In genomic region chr11:102139081-102139498, GRCh38 we compare ENCODE assay signal across 11 cellular contexts. TPM values are rescaled to one million over a fixed set of nuclear protein-coding genes. Genes with fewer than 3 reads are reported as not detected.
A peak's percentile ranks its signal among the peaks of the same experiment; 100 is the strongest.
DNase-seq lines count a peak whose midpoint lies in the region; ATAC-seq and TF ChIP-seq lines count a peak whose summit lies in the region.
"Had no signal": no experiment of that assay in that cellular context is flagged by ENCODE, and none has a peak within 500 bp of the region (broad histone marks: within the 10 kb centered on the region; RNA-seq: fewer than 3 reads in every experiment).

No MANE protein-coding gene starts in this region.

- H3K4me2 ChIP-seq in SK-N-SH: peak overlapping the region; percentile 32

- H3K4me3 ChIP-seq in BJ (ENCODE audit: low read depth, low read length) (no peak overlapping the region), SK-N-SH (ENCODE audit: low read depth in 2 of 2, low read length in 1 of 2) (no peak overlapping the region; a peak in 2 of 4 replicates), foreskin fibroblast (ENCODE audit: low read depth in 1 of 2, low read length in 2 of 2) (no peak overlapping the region)

- peaks cover 54% of the 10 kb centered on the region for H3F3A ChIP-seq in SK-N-SH (replicated peaks; ENCODE audit: insufficient read depth)

- peaks cover 93% of the 10 kb centered on the region for H3K79me2 ChIP-seq in SK-N-SH (ENCODE audit: insufficient read depth)

- H3K27ac ChIP-seq in SK-N-SH (ENCODE audit: low read depth in 2 of 2, low read length in 1 of 2): peak overlapping the region; percentile 67 to 95; a peak in 3 of 4 replicates

- no peak overlapping the region for H3K4me3 Mint-ChIP-seq in natural killer cell treated with Interleukin-12 subunit alpha and Interleukin-12 subunit beta and Interleukin-15 and Interleukin-18, amount 100 ng/mL, for 72 hours
- H3K4me3 Mint-ChIP-seq: immature natural killer cell; T-helper 1 cell treated with Interleukin-12 subunit alpha and Interleukin-12 subunit beta and Interleukin-4 antibody, amounts not matched to agents 30 μg/mL and 1 μg/mL, for 36 hours had no signal

- peak overlapping the region; percentile 14; the same call in 1 of the 2 replicates for H3K9ac ChIP-seq in SK-N-SH

- peaks cover 21% of the 10 kb centered on the region; the same call in 1 of the 2 replicates for H4K20me1 ChIP-seq in SK-N-SH (ENCODE audit: insufficient read depth)

- CTCF ChIA-PET in BJ (lab: Yijun Ruan, JAX): interaction anchor here (0.6 kb wide), 2 partner anchors 151 to 211 kb away, joined by 3 read pairs; no protein-coding TSS in a partner anchor
- CTCF ChIA-PET in SK-N-SH (lab: Yijun Ruan, JAX): no interaction called here

- H3K4me1 ChIP-seq in SK-N-SH (ENCODE audit: control insufficient read depth in 1 of 2, insufficient read depth in 2 of 2, low read depth in 1 of 2, low read length in 1 of 2): peaks cover 0 to 27% of the 10 kb centered on the region in 2 experiments; a peak in 3 of 4 replicates

- H3K27me3 Mint-ChIP-seq in natural killer cell treated with Interleukin-12 subunit alpha and Interleukin-12 subunit beta and Interleukin-15 and Interleukin-18, amount 100 ng/mL, for 72 hours: peaks cover 2 to 8% of the 10 kb centered on the region in 2 donors

- H3K9me3 ChIP-seq in SK-N-SH: no peaks in the 10 kb centered on the region

- H2AFZ ChIP-seq in SK-N-SH (ENCODE audit: low read depth): no peak overlapping the region

- peak in 1 of 2 experiments; percentile 53; a peak in 1 of 4 replicates for TF ChIP-seq EP300 in SK-N-SH (IDR thresholded peaks at IDR 0.05; ENCODE audit: borderline replicate concordance in 1 of 2, low read depth in 1 of 2, low read length in 1 of 2)

- H3K27me3 ChIP-seq in BJ (ENCODE audit: control insufficient read depth, insufficient read depth, low read length): no peaks in the 10 kb centered on the region
- no peaks in the 10 kb centered on the region for H3K27me3 ChIP-seq in SK-N-SH (ENCODE audit: insufficient read depth)

- POLR2A ChIA-PET in BJ (lab: Charles Lee) (interaction anchor here (0.6 to 0.7 kb wide), 2 partner anchors 25 to 55 kb away, joined by 3 to 5 read pairs; no protein-coding TSS in a partner anchor), SK-N-SH (lab: Yijun Ruan, JAX) (no interaction called here)

- no peaks in the 10 kb centered on the region for H3K36me3 Mint-ChIP-seq in natural killer cell treated with Interleukin-12 subunit alpha and Interleukin-12 subunit beta and Interleukin-15 and Interleukin-18, amount 100 ng/mL, for 72 hours
- H3K36me3 Mint-ChIP-seq: immature natural killer cell had no signal

- DNase-seq in BJ (ENCODE audit: low read depth) (peak; percentile 74), SK-N-SH (no peak), foreskin fibroblast (peak; percentile 69 to 80), non-pigmented ciliary epithelial cell (ENCODE audit: low read depth) (peak; percentile 58), SK-N-DZ (ENCODE audit: low spot score) (no peak)
- no peak for DNase-seq in natural killer cell treated with Interleukin-12 subunit alpha and Interleukin-12 subunit beta and Interleukin-15 and Interleukin-18, amount 100 ng/mL, for 72 hours (ENCODE audit: low spot score)
- DNase-seq: activated effector memory CD4-positive, alpha-beta T cell treated with Interleukin-2 at 50 U/mL for 16 hours; immature natural killer cell had no signal

- TF ChIP-seq CTCF in BJ (IDR thresholded peaks at IDR 0.05; ENCODE audit: insufficient read depth, low read depth, low read length) (no peak), SK-N-SH (IDR thresholded peaks at IDR 0.05) (no peak), foreskin fibroblast (IDR thresholded peaks at IDR 0.05; ENCODE audit: low read depth, low read length) (no peak)

- H3K27ac Mint-ChIP-seq in natural killer cell treated with Interleukin-12 subunit alpha and Interleukin-12 subunit beta and Interleukin-15 and Interleukin-18, amount 100 ng/mL, for 72 hours: no peak overlapping the region
- H3K27ac Mint-ChIP-seq: immature natural killer cell; T-helper 1 cell treated with Interleukin-12 subunit alpha and Interleukin-12 subunit beta and Interleukin-4 antibody, amounts not matched to agents 30 μg/mL and 1 μg/mL, for 36 hours had no signal

- H3K4me1 Mint-ChIP-seq in natural killer cell treated with Interleukin-12 subunit alpha and Interleukin-12 subunit beta and Interleukin-15 and Interleukin-18, amount 100 ng/mL, for 72 hours (ENCODE audit: low read depth in 2 of 2): no peaks in the 10 kb centered on the region
- H3K4me1 Mint-ChIP-seq: immature natural killer cell had no signal

- no peaks in the 10 kb centered on the region for H3K9me3 Mint-ChIP-seq in natural killer cell treated with Interleukin-12 subunit alpha and Interleukin-12 subunit beta and Interleukin-15 and Interleukin-18, amount 100 ng/mL, for 72 hours
- H3K9me3 Mint-ChIP-seq: T-helper 1 cell treated with Interleukin-12 subunit alpha and Interleukin-12 subunit beta and Interleukin-4 antibody, amounts not matched to agents 30 μg/mL and 1 μg/mL, for 36 hours had no signal

- no peak for TF ChIP-seq RAD21 in SK-N-SH (IDR thresholded peaks at IDR 0.05; ENCODE audit: low read length)

- 8% methylated on average over 3 of the region's 3 CpGs for WGBS in SK-N-SH (ENCODE audit: low lambda C conversion rate)

- H3K36me3 ChIP-seq in BJ (ENCODE audit: control insufficient read depth, insufficient read depth, low read length) (no peaks in the 10 kb centered on the region), SK-N-SH (replicated peaks in 1 of 2; ENCODE audit: control insufficient read depth in 1 of 2, insufficient read depth in 2 of 2, low read length in 1 of 2) (peaks cover 0 to 16% of the 10 kb centered on the region in 2 experiments)

- H3K9me2 ChIP-seq in SK-N-SH: no peaks in the 10 kb centered on the region

- ATAC-seq in GM19452 (IDR thresholded peaks at IDR 0.05; ENCODE audit: unreplicated experiment): no peak
- no peak for ATAC-seq in GM18870 (IDR thresholded peaks at IDR 0.05; ENCODE audit: unreplicated experiment)
- ATAC-seq in natural killer cell treated with Interleukin-12 subunit alpha and Interleukin-12 subunit beta and Interleukin-15 and Interleukin-18, amount 100 ng/mL, for 72 hours: no peak

TF ChIP-seq in SK-N-SH, 30 proteins besides CTCF, POLR2A, EP300 and RAD21:
- TF ChIP-seq GABPA (IDR thresholded peaks at IDR 0.05; ENCODE audit: low read depth): 0 out of 2 replicates have a peak, but pooled peaks have one; percentile 10
- TF ChIP-seq MEF2A (IDR thresholded peaks at IDR 0.05; ENCODE audit: borderline replicate concordance, low read depth): peak; percentile 90
- TF ChIP-seq TCF12 (IDR thresholded peaks at IDR 0.05): peak; percentile 35; the same call in 1 of the 2 replicates
- TF ChIP-seq FOSL2 (IDR thresholded peaks at IDR 0.05; ENCODE audit: borderline replicate concordance, low read depth): peak; percentile 54; the same call in 1 of the 2 replicates
- TF ChIP-seq, protein P1, sequence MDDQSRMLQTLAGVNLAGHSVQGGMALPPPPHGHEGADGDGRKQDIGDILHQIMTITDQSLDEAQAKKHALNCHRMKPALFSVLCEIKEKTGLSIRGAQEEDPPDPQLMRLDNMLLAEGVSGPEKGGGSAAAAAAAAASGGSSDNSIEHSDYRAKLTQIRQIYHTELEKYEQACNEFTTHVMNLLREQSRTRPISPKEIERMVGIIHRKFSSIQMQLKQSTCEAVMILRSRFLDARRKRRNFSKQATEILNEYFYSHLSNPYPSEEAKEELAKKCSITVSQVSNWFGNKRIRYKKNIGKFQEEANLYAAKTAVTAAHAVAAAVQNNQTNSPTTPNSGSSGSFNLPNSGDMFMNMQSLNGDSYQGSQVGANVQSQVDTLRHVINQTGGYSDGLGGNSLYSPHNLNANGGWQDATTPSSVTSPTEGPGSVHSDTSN (IDR thresholded peaks at IDR 0.05): peak; percentile 25; the same call in 1 of the 2 replicates
- TF ChIP-seq FOXJ3 (CRISPR knock-in tag; IDR thresholded peaks at IDR 0.05): no peak
- no peak for TF ChIP-seq GATA2 (CRISPR knock-in tag; IDR thresholded peaks at IDR 0.05)
- no peak for TF ChIP-seq RXRA (IDR thresholded peaks at IDR 0.05; ENCODE audit: borderline replicate concordance, low read depth)
- peak; percentile 57 for TF ChIP-seq JUND (IDR thresholded peaks at IDR 0.05)
TF ChIP-seq in SK-N-SH: peak in this region for 6.

RNA-seq across cellular contexts. Expression of gene YAP1, which starts 28.8 kb away (rescaled TPM):
- polyA plus RNA-seq in BJ (2011; rRNA removed) (125 and 139 TPM in 2 replicates), SK-N-SH (2012; rRNA removed) (50.8 and 53.2 TPM in 2 replicates)
- 226 and 269 TPM in 2 replicates for polyA minus RNA-seq in BJ (2011; rRNA and poly(A)+ RNA removed)
- polyA plus RNA-seq in SK-N-SH (2012; cell fraction: cytosol; rRNA removed): 41.4 and 59.2 TPM in 2 replicates
- 43.5 and 59.3 TPM in 2 replicates for polyA plus RNA-seq in SK-N-SH (2012; cell fraction: nucleus; rRNA removed)
- total RNA-seq in natural killer cell treated with Interleukin-12 subunit alpha and Interleukin-12 subunit beta and Interleukin-15 and Interleukin-18, amount 100 ng/mL, for 72 hours: under 1 TPM in 1 of 2 donors, not detected in 1; 0.56 TPM
- polyA plus RNA-seq in SK-N-DZ (2014; cell fraction: cytosol; rRNA removed): 1.8 and 2.3 TPM in 2 replicates
- 0.50 and 0.91 TPM in 2 replicates for polyA plus RNA-seq in SK-N-DZ (2014; cell fraction: nucleus; rRNA removed)
- polyA plus RNA-seq: immature natural killer cell had no signal

Comparison
In these comparisons a context has a peak if more than half of its experiments do, and no peak if none do; other contexts are left out.
1. DNase-seq: peak in BJ (single experiment), foreskin fibroblast (2 of 2) and non-pigmented ciliary epithelial cell (single experiment); none in SK-N-SH (single experiment), natural killer cell treated with Interleukin-12 subunit alpha and Interleukin-12 subunit beta and Interleukin-15 and Interleukin-18, amount 100 ng/mL, for 72 hours (single experiment) and SK-N-DZ (single experiment).